In the genomic region with DNA sequence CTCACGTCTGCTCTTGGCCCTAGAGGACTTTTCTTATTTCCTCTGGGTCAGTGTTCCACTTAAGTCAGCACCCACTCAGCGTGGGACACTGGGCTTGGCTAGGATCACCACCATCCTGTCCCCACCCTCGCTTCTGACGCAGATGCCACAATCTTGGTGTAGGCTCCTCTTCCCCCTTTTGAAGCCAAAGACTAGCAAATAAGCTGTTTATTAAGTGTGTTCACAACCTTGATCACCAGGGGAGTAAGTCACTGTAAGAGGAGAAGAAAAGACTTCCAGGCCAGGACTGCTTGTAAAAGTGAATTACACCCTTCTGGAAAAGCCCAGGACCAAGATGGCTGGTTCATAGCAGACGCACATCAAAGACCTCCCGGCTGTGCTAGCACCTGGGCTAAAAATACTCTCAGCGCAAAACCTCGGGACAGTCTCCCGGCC, we compare ENCODE assay signal across 8 cellular contexts.
DNase-seq lines count a peak whose midpoint lies in the region; ATAC-seq and TF ChIP-seq lines count a peak whose summit lies in the region.

No MANE protein-coding gene starts in this region.

- peaks cover 8% of the 10 kb centered on the region for H4K20me1 ChIP-seq in DOHH2 (ENCODE audit: control insufficient read depth, insufficient read depth, low read depth, low read length)

- no peak for ATAC-seq in activated CD8-positive, alpha-beta T cell treated with anti-CD3 and anti-CD28 coated beads, Interleukin-2, amount 10 ng/mL, durations not matched to agents 7 days and 5 days
- ATAC-seq in GM18909 (IDR thresholded peaks at IDR 0.05; ENCODE audit: poor library complexity, unreplicated experiment), result no peak

- CTCF ChIA-PET in activated CD8-positive, alpha-beta T cell treated with anti-CD3 and anti-CD28 coated beads, Interleukin-2, amount 10 ng/mL, durations not matched to agents 7 days and 5 days (lab: Charles Lee), result interaction anchor here (1.1 to 2.7 kb wide), 4 partner anchors 8 to 69 kb away, joined by 3 to 9 read pairs (median 4); partner anchors contain the start of gene RAPGEF1

- no peaks in the 10 kb centered on the region for H3K27me3 ChIP-seq in DOHH2 (ENCODE audit: control insufficient read depth, low read length)
- H3K27me3 ChIP-seq in right atrium auricular region, result no peaks in the 10 kb centered on the region
- H3K27me3 ChIP-seq in rectal smooth muscle tissue (ENCODE audit: control insufficient read depth, insufficient read depth, low read length), result no peaks in the 10 kb centered on the region

- H3K9me3 ChIP-seq in DOHH2 (ENCODE audit: control insufficient read depth, insufficient read depth, low read length), result no peaks in the 10 kb centered on the region
- no peaks in the 10 kb centered on the region for H3K9me3 ChIP-seq in right atrium auricular region

- H3K79me2 ChIP-seq in DOHH2 (ENCODE audit: control insufficient read depth, low read length), result peaks cover 100% of the 10 kb centered on the region

- DNase-seq in activated CD8-positive, alpha-beta T cell treated with anti-CD3 and anti-CD28 coated beads, Interleukin-2, amount 10 ng/mL, durations not matched to agents 7 days and 5 days, result no peak
- DNase-seq in right atrium auricular region (ENCODE audit: low spot score) (peak; percentile 85), DMS 273 (lab: John Stamatoyannopoulos, UW; ENCODE audit: unreplicated experiment) (no peak), HuH-7 (ENCODE audit: low spot score) (no peak), AG08396 (ENCODE audit: low spot score) (no peak)

- no peaks in the 10 kb centered on the region for H3K9me3 Mint-ChIP-seq in activated CD8-positive, alpha-beta T cell treated with anti-CD3 and anti-CD28 coated beads, Interleukin-2, amount 10 ng/mL, durations not matched to agents 7 days and 5 days (ENCODE audit: insufficient read depth)

- H3K9ac ChIP-seq in rectal smooth muscle tissue (ENCODE audit: low read length), result no peak overlapping the region

- H3K36me3 Mint-ChIP-seq in activated CD8-positive, alpha-beta T cell treated with anti-CD3 and anti-CD28 coated beads, Interleukin-2, amount 10 ng/mL, durations not matched to agents 7 days and 5 days (ENCODE audit: low read depth), result peaks cover 16% of the 10 kb centered on the region

- H3K9me2 ChIP-seq in DOHH2 (replicated peaks; ENCODE audit: control insufficient read depth, low read length), result no peaks in the 10 kb centered on the region

- H3F3A ChIP-seq in DOHH2 (ENCODE audit: control insufficient read depth, insufficient read depth), result peaks cover 7% of the 10 kb centered on the region

- H3K4me1 ChIP-seq in DOHH2 (ENCODE audit: control insufficient read depth, low read length), result peaks cover 100% of the 10 kb centered on the region
- peaks cover 0 to 84% of the 10 kb centered on the region in 2 donors for H3K4me1 ChIP-seq in right atrium auricular region
- peaks cover 38% of the 10 kb centered on the region for H3K4me1 ChIP-seq in rectal smooth muscle tissue (ENCODE audit: control insufficient read depth, insufficient read depth, low read length)

- peak overlapping the region; percentile 91 for H3K4me2 ChIP-seq in DOHH2 (ENCODE audit: low read length)

- no peak overlapping the region for H3K4me3 Mint-ChIP-seq in activated CD8-positive, alpha-beta T cell treated with anti-CD3 and anti-CD28 coated beads, Interleukin-2, amount 10 ng/mL, durations not matched to agents 7 days and 5 days

- H3K4me1 Mint-ChIP-seq in activated CD8-positive, alpha-beta T cell treated with anti-CD3 and anti-CD28 coated beads, Interleukin-2, amount 10 ng/mL, durations not matched to agents 7 days and 5 days (ENCODE audit: low read depth), result peaks cover 81% of the 10 kb centered on the region

- POLR2A ChIA-PET in activated CD8-positive, alpha-beta T cell treated with anti-CD3 and anti-CD28 coated beads, Interleukin-2, amount 10 ng/mL, durations not matched to agents 7 days and 5 days (lab: Charles Lee), result interaction anchor here (0.6 to 3.7 kb wide), 2 partner anchors 8 to 73 kb away, joined by 3 to 37 read pairs; no protein-coding TSS in a partner anchor

- H3K27ac Mint-ChIP-seq in activated CD8-positive, alpha-beta T cell treated with anti-CD3 and anti-CD28 coated beads, Interleukin-2, amount 10 ng/mL, durations not matched to agents 7 days and 5 days, result peak overlapping the region; percentile 97

- no peak for TF ChIP-seq CTCF in DOHH2 (IDR thresholded peaks at IDR 0.05; ENCODE audit: low read depth, low read length, poor library complexity, severe bottlenecking)
- no peak for TF ChIP-seq CTCF in right atrium auricular region (IDR thresholded peaks at IDR 0.05)

- H3K27me3 Mint-ChIP-seq in activated CD8-positive, alpha-beta T cell treated with anti-CD3 and anti-CD28 coated beads, Interleukin-2, amount 10 ng/mL, durations not matched to agents 7 days and 5 days (ENCODE audit: low read depth), result no peaks in the 10 kb centered on the region

- H3K36me3 ChIP-seq in DOHH2 (ENCODE audit: control insufficient read depth, low read length), result peaks cover 61% of the 10 kb centered on the region
- H3K36me3 ChIP-seq in right atrium auricular region, result no peaks in the 10 kb centered on the region
- H3K36me3 ChIP-seq in rectal smooth muscle tissue (ENCODE audit: control insufficient read depth, insufficient read depth, low read length), result no peaks in the 10 kb centered on the region

- peak overlapping the region; percentile 56 for H3K4me3 ChIP-seq in DOHH2 (ENCODE audit: low read length)
- no peak overlapping the region for H3K4me3 ChIP-seq in right atrium auricular region
- no peak overlapping the region for H3K4me3 ChIP-seq in rectal smooth muscle tissue (ENCODE audit: low read length)

- H3K27ac ChIP-seq in DOHH2 (ENCODE audit: low read depth, low read length) (peak overlapping the region; percentile 80), right atrium auricular region (peak overlapping the region; percentile 63 to 79), rectal smooth muscle tissue (ENCODE audit: low read depth, low read length) (peak overlapping the region; percentile 90)
